ENCODE assay signal across 15 cellular contexts in genomic region chr15:83318861-83319415, GRCh38. TPM values are rescaled to one million over a fixed set of nuclear protein-coding genes. Genes with fewer than 3 reads are reported as not detected.
DNase-seq lines count a peak whose midpoint lies in the region; ATAC-seq and TF ChIP-seq lines count a peak whose summit lies in the region.
"Had no signal": no experiment of that assay in that cellular context is flagged by ENCODE, and none has a peak within 500 bp of the region (broad histone marks: within the 10 kb centered on the region; RNA-seq: fewer than 3 reads in every experiment).

No MANE protein-coding gene starts in this region.

- WGBS in right cardiac atrium = 31% methylated on average over 3 of the region's 3 CpGs
- 80% methylated on average over 2 of the region's 3 CpGs for WGBS in esophagus muscularis mucosa

- H3K27me3 ChIP-seq in right cardiac atrium (ENCODE audit: control insufficient read depth, insufficient read depth) (no peaks in the 10 kb centered on the region), left ventricle myocardium inferior (ENCODE audit: low read depth) (no peaks in the 10 kb centered on the region), esophagus muscularis mucosa (peaks cover 0 to 16% (median 2%) of the 10 kb centered on the region in 4 donors)

- TF ChIP-seq EP300 in esophagus muscularis mucosa (IDR thresholded peaks at IDR 0.05) = no peak

- TF ChIP-seq CTCF in left ventricle myocardium inferior (IDR thresholded peaks at IDR 0.05; ENCODE audit: borderline replicate concordance) = no peak
- TF ChIP-seq CTCF in esophagus muscularis mucosa (IDR thresholded peaks at IDR 0.05) = no peak
- TF ChIP-seq CTCF in omental fat pad (IDR thresholded peaks at IDR 0.05) = no peak

- H3K4me3 ChIP-seq in right cardiac atrium (ENCODE audit: low read length) = no peak overlapping the region
- no peak overlapping the region for H3K4me3 ChIP-seq in left ventricle myocardium inferior
- no peak overlapping the region for H3K4me3 ChIP-seq in esophagus muscularis mucosa
- H3K4me3 ChIP-seq: GM23248, HAP-1 had no signal

- no peaks in the 10 kb centered on the region for H3K9me3 ChIP-seq in right cardiac atrium (ENCODE audit: control insufficient read depth, low read length)
- H3K9me3 ChIP-seq in left ventricle myocardium inferior (replicated peaks) = no peaks in the 10 kb centered on the region
- no peaks in the 10 kb centered on the region for H3K9me3 ChIP-seq in esophagus muscularis mucosa
- H3K9me3 ChIP-seq: Caco-2, HAP-1 had no signal

- no peak overlapping the region for H3K27ac ChIP-seq in right cardiac atrium (ENCODE audit: low read length)
- no peak overlapping the region for H3K27ac ChIP-seq in left ventricle myocardium inferior (replicated peaks)
- H3K27ac ChIP-seq in esophagus muscularis mucosa (replicated peaks in 1 of 4) = no peak overlapping the region
- H3K27ac ChIP-seq: C4-2B, GM23248 had no signal

- no peaks in the 10 kb centered on the region for H3K36me3 ChIP-seq in left ventricle myocardium inferior
- H3K36me3 ChIP-seq in esophagus muscularis mucosa = no peaks in the 10 kb centered on the region
- H3K36me3 ChIP-seq: HAP-1 had no signal

- TF ChIP-seq POLR2A in esophagus muscularis mucosa (IDR thresholded peaks at IDR 0.05; ENCODE audit: low read depth) = no peak

- DNase-seq in right cardiac atrium (no peak), left ventricle myocardium inferior (no peak), esophagus muscularis mucosa (ENCODE audit: extremely low spot score) (peak; percentile 62), omental fat pad (ENCODE audit: low spot score) (no peak), NCI-H187 treated with DMSO at 0.1 percent for 48 hours (lab: John Stamatoyannopoulos, UW) (no peak), left colon (no peak), midbrain (lab: John Stamatoyannopoulos, UW) (no peak)
- DNase-seq: AML-193; Caco-2; CD4-positive, alpha-beta T cell; GM23248 had no signal

- H3K4me1 ChIP-seq in right cardiac atrium (ENCODE audit: control insufficient read depth, insufficient read depth, low read length) = no peaks in the 10 kb centered on the region
- H3K4me1 ChIP-seq in left ventricle myocardium inferior = no peaks in the 10 kb centered on the region
- no peaks in the 10 kb centered on the region for H3K4me1 ChIP-seq in esophagus muscularis mucosa
- H3K4me1 ChIP-seq: HAP-1 had no signal

- ATAC-seq in right cardiac atrium (peak; percentile 50 to 51), omental fat pad (ENCODE audit: low FRiP score) (peak; percentile 45), left colon (no peak)

- intact Hi-C loops in right cardiac atrium (cut with DNase I) = no loop called here
- intact Hi-C loops in left ventricle myocardium inferior (cut with micrococcal nuclease) = no loop called here
- intact Hi-C loops in esophagus muscularis mucosa (cut with DNase I) = no loop called here
- intact Hi-C loops in left colon (cut with DNase I, micrococcal nuclease) = no loop called here

RNA-seq across cellular contexts. Expression of gene BNC1, which starts 34.5 kb away (rescaled TPM):
- total RNA-seq in right cardiac atrium (1 to 10 TPM in 3 of 4 donors, under 1 TPM in 1; 0.79 to 2.3 (median 1.8) TPM), left ventricle myocardium inferior (0.11 TPM), esophagus muscularis mucosa (under 1 TPM in 3 of 4 donors, not detected in 1; 0.11 to 0.83 (median 0.19) TPM), omental fat pad (10 to 100 TPM in 3 of 4 donors, 1 to 10 TPM in 1; 1.1 to 73.0 (median 35.6) TPM), left colon (not detected)
- polyA plus RNA-seq in right cardiac atrium = 0.34 TPM
- total RNA-seq: Caco-2; CD4-positive, alpha-beta T cell; H4; HT-29 had no signal
